ENCODE assay signal across 21 cellular contexts in genomic region chr2:215554689-215555088, GRCh38.
DNase-seq lines count a peak whose midpoint lies in the region; ATAC-seq and TF ChIP-seq lines count a peak whose summit lies in the region.
"Had no signal": no experiment of that assay in that cellular context is flagged by ENCODE, and none has a peak within 500 bp of the region (broad histone marks: within the 10 kb centered on the region; RNA-seq: fewer than 3 reads in every experiment).

No MANE protein-coding gene starts in this region.

- H3K27me3 ChIP-seq in osteoblast (ENCODE audit: insufficient read depth, low read length), result no peaks in the 10 kb centered on the region
- H3K27me3 ChIP-seq in upper lobe of right lung, result no peaks in the 10 kb centered on the region
- H3K27me3 ChIP-seq in gastrocnemius medialis, result no peaks in the 10 kb centered on the region
- H3K27me3 ChIP-seq: adrenal gland, esophagus squamous epithelium had no signal

- H3K4me2 ChIP-seq in osteoblast (ENCODE audit: insufficient read depth, low read length), result no peak overlapping the region

- H3K27ac ChIP-seq in osteoblast (ENCODE audit: low read depth, low read length) (no peak overlapping the region), upper lobe of right lung (no peak overlapping the region), gastrocnemius medialis (no peak overlapping the region)
- H3K27ac ChIP-seq: adrenal gland, esophagus squamous epithelium, thoracic aorta had no signal

- TF ChIP-seq CTCF in osteoblast (IDR thresholded peaks at IDR 0.05; ENCODE audit: extremely low read depth, low read depth, low read length) (no peak), upper lobe of right lung (IDR thresholded peaks at IDR 0.05) (no peak), gastrocnemius medialis (IDR thresholded peaks at IDR 0.05 in 4 of 5, conservative IDR thresholded peaks at IDR 0.05 in 1 of 5) (no peak)

- no peaks in the 10 kb centered on the region for H4K20me1 ChIP-seq in osteoblast (ENCODE audit: insufficient read depth, low read length)

- in situ Hi-C loops in gastrocnemius medialis (cut with MboI; ENCODE audit: low sequenced_read_pairs in 4 of 4), result no loop called here

- peak overlapping the region; percentile 52 for H2AFZ ChIP-seq in osteoblast (ENCODE audit: low read length)

- H3K9me3 ChIP-seq in osteoblast (ENCODE audit: low read depth, low read length), result no peaks in the 10 kb centered on the region
- no peaks in the 10 kb centered on the region for H3K9me3 ChIP-seq in upper lobe of right lung
- no peaks in the 10 kb centered on the region for H3K9me3 ChIP-seq in gastrocnemius medialis
- H3K9me3 ChIP-seq: adrenal gland, esophagus squamous epithelium, thoracic aorta had no signal

- no peaks in the 10 kb centered on the region for H3K79me2 ChIP-seq in osteoblast (ENCODE audit: insufficient read depth, low read length)

- TF ChIP-seq POLR2A in gastrocnemius medialis (IDR thresholded peaks at IDR 0.05), result no peak

- ATAC-seq in SK-N-SH treated with all-trans-retinoic acid at 6 μM for 48 hours (peak; percentile 88), esophagus mucosa (peak; percentile 61), HG02852 (IDR thresholded peaks at IDR 0.05; ENCODE audit: unreplicated experiment) (no peak), upper lobe of right lung (no peak), gastrocnemius medialis (no peak)
- ATAC-seq: sciatic nerve; stimulated activated memory B cell treated with anti-CD40 and anti-IgM and Interleukin-4, amounts not matched to agents 10 μg/mL and 1 μg/mL and 100 μg/mL, for 72 hours had no signal

- no peaks in the 10 kb centered on the region for H3K36me3 ChIP-seq in osteoblast (ENCODE audit: insufficient read depth, low read length)
- H3K36me3 ChIP-seq in upper lobe of right lung, result no peaks in the 10 kb centered on the region
- no peaks in the 10 kb centered on the region for H3K36me3 ChIP-seq in gastrocnemius medialis
- H3K36me3 ChIP-seq: adrenal gland, esophagus squamous epithelium, thoracic aorta had no signal

- H3K4me1 ChIP-seq in osteoblast (ENCODE audit: insufficient read depth, low read length) (peaks cover 8% of the 10 kb centered on the region), upper lobe of right lung (no peaks in the 10 kb centered on the region), gastrocnemius medialis (no peaks in the 10 kb centered on the region)
- H3K4me1 ChIP-seq: adrenal gland, esophagus squamous epithelium had no signal

- DNase-seq in ELR (ENCODE audit: low read depth) (peak; percentile 71), osteoblast (ENCODE audit: insufficient read length, low spot score, missing footprints) (no peak), GDM1 (lab: John Stamatoyannopoulos, UW) (no peak), upper lobe of right lung (no peak), gastrocnemius medialis (no peak)
- DNase-seq: activated B cell treated with CpG ODN at 0.5 μM for 24 hours; activated CD4-positive, alpha-beta memory T cell treated with anti-CD3 and anti-CD28 coated beads for 36 hours; adrenal gland; DMS 273 treated with DMSO at 0.1 percent for 48 hours; esophagus squamous epithelium; GF-D8; kidney; NCI-H187; NCI-H2227 treated with DMSO at 0.1 percent for 48 hours; stimulated activated CD4-positive, alpha-beta T cell treated with anti-CD3 and anti-CD28 coated beads, Interleukin-1b, Interleukin-23, amount 100 ng/mL, for 48 hours had no signal

- H3K4me3 ChIP-seq in osteoblast (ENCODE audit: insufficient read depth, low read length) (no peak overlapping the region), upper lobe of right lung (no peak overlapping the region), gastrocnemius medialis (no peak overlapping the region)
- H3K4me3 ChIP-seq: adrenal gland, esophagus squamous epithelium, thoracic aorta had no signal

- intact Hi-C loops in upper lobe of right lung (cut with DNase I), result no loop called here
- intact Hi-C loops in gastrocnemius medialis (cut with DNase I; ENCODE audit: low total_unique reads), result no loop called here

TF ChIP-seq in SK-N-SH treated with all-trans-retinoic acid at 6 μM for 48 hours, 23 proteins besides CTCF, POLR2A, EP300 and RAD21:
- TF ChIP-seq ARNTL (CRISPR knock-in tag; IDR thresholded peaks at IDR 0.05; ENCODE audit: borderline replicate concordance, low read depth) (no peak), ZNF70 (CRISPR knock-in tag; IDR thresholded peaks at IDR 0.05) (no peak), CSDC2 (CRISPR knock-in tag; IDR thresholded peaks at IDR 0.05) (no peak), TOX (CRISPR knock-in tag; IDR thresholded peaks at IDR 0.05; ENCODE audit: borderline replicate concordance) (peak; percentile 50; the same call in 1 of the 2 replicates), PPARA (CRISPR knock-in tag; IDR thresholded peaks at IDR 0.05; ENCODE audit: borderline replicate concordance) (no peak), ZFP3 (CRISPR knock-in tag; IDR thresholded peaks at IDR 0.05) (no peak)

Comparison
In these comparisons a context has a peak if more than half of its experiments do, and no peak if none do; other contexts are left out.
1. ATAC-seq: peak in SK-N-SH treated with all-trans-retinoic acid at 6 μM for 48 hours (single experiment) and esophagus mucosa (single experiment); none in HG02852 (single experiment), upper lobe of right lung (single experiment) and gastrocnemius medialis (0 of 2).